In genomic region chr22:23718371-23719165, GRCh38 we compare ENCODE assay signal across 24 cellular contexts. TPM values are rescaled to one million over a fixed set of nuclear protein-coding genes. Genes with fewer than 3 reads are reported as not detected.
DNase-seq lines count a peak whose midpoint lies in the region; ATAC-seq and TF ChIP-seq lines count a peak whose summit lies in the region.
"Had no signal": no experiment of that assay in that cellular context is flagged by ENCODE, and none has a peak within 500 bp of the region (broad histone marks: within the 10 kb centered on the region; RNA-seq: fewer than 3 reads in every experiment).

No MANE protein-coding gene starts in this region.

- H3K4me3 Mint-ChIP-seq in activated naive CD8-positive, alpha-beta T cell, result peak overlapping the region; percentile 46
- no peak overlapping the region for H3K4me3 Mint-ChIP-seq in activated naive CD8-positive, alpha-beta T cell treated with anti-CD3 and anti-CD28 coated beads for 36 hours
- no peak overlapping the region for H3K4me3 Mint-ChIP-seq in HFFc6

- no peak for TF ChIP-seq CTCF in HFFc6 (IDR thresholded peaks at IDR 0.05)
- TF ChIP-seq CTCF in stomach (IDR thresholded peaks at IDR 0.05), result no peak

- H3K4me1 ChIP-seq in stomach, result peaks cover 10 to 24% (median 22%) of the 10 kb centered on the region in 4 donors

- H3K4me1 Mint-ChIP-seq in activated naive CD8-positive, alpha-beta T cell (ENCODE audit: low read depth), result peaks cover 14% of the 10 kb centered on the region
- H3K4me1 Mint-ChIP-seq in activated naive CD8-positive, alpha-beta T cell treated with anti-CD3 and anti-CD28 coated beads for 36 hours, result peaks cover 19% of the 10 kb centered on the region
- 0 out of 2 replicates have a peak, but pooled peaks cover 4% of the 10 kb centered on the region for H3K4me1 Mint-ChIP-seq in HFFc6 (ENCODE audit: low read depth)

- H3K36me3 ChIP-seq in stomach, result peaks cover 4 to 16% (median 15%) of the 10 kb centered on the region in 4 donors

- H3K9me3 Mint-ChIP-seq in activated naive CD8-positive, alpha-beta T cell (ENCODE audit: low read depth), result no peaks in the 10 kb centered on the region
- no peaks in the 10 kb centered on the region for H3K9me3 Mint-ChIP-seq in activated naive CD8-positive, alpha-beta T cell treated with anti-CD3 and anti-CD28 coated beads for 36 hours
- H3K9me3 Mint-ChIP-seq in HFFc6, result no peaks in the 10 kb centered on the region
- H3K9me3 Mint-ChIP-seq: H9 had no signal

- no peak for TF ChIP-seq EP300 in stomach (IDR thresholded peaks at IDR 0.05)

- no peak overlapping the region for H3K4me3 ChIP-seq in stomach
- H3K4me3 ChIP-seq: mucosa of descending colon had no signal

- no peak for DNase-seq in activated naive CD8-positive, alpha-beta T cell treated with anti-CD3 and anti-CD28 coated beads for 36 hours
- DNase-seq in RPMI8226 (peak; percentile 45), left colon (no peak), HFFc6 (no peak), stomach (no peak)
- DNase-seq: activated CD4-positive, alpha-beta T cell treated with anti-CD3 and anti-CD28 coated beads, Interleukin-2, amount 50 U/mL, for 1 hour; activated naive CD4-positive, alpha-beta T cell treated with anti-CD3 and anti-CD28 coated beads, Interleukin-2, amount 50 U/mL, for 16 hours; H9; KBM-7; mucosa of descending colon; NCI-H1105 treated with DMSO at 0.1 percent for 48 hours; NCI-H2107; NCI-H82; stimulated activated naive CD4-positive, alpha-beta T cell treated with Interleukin-2 at 50 U/mL for 16 hours; trophoblast cell had no signal

- intact Hi-C loops in left colon (cut with DNase I, micrococcal nuclease) (no loop called here), stomach (cut with DNase I; ENCODE audit: low total_unique reads) (no loop called here)

- H3K36me3 Mint-ChIP-seq in activated naive CD8-positive, alpha-beta T cell, result no peaks in the 10 kb centered on the region
- H3K36me3 Mint-ChIP-seq in activated naive CD8-positive, alpha-beta T cell treated with anti-CD3 and anti-CD28 coated beads for 36 hours, result peaks cover 11% of the 10 kb centered on the region
- H3K36me3 Mint-ChIP-seq in HFFc6 (ENCODE audit: low read depth), result peaks cover 7% of the 10 kb centered on the region

- whole genome bisulfite sequencing in stomach, 5 donors, result 81 to 84% (median 83%) methylated on average over 17 of the region's 17 CpGs

- no peaks in the 10 kb centered on the region for H3K27me3 Mint-ChIP-seq in activated naive CD8-positive, alpha-beta T cell
- H3K27me3 Mint-ChIP-seq in activated naive CD8-positive, alpha-beta T cell treated with anti-CD3 and anti-CD28 coated beads for 36 hours, result no peaks in the 10 kb centered on the region
- H3K27me3 Mint-ChIP-seq in HFFc6 (ENCODE audit: insufficient read depth), result peaks cover 3% of the 10 kb centered on the region

- H3K27ac Mint-ChIP-seq in activated naive CD8-positive, alpha-beta T cell, result no peak overlapping the region
- H3K27ac Mint-ChIP-seq in activated naive CD8-positive, alpha-beta T cell treated with anti-CD3 and anti-CD28 coated beads for 36 hours, result no peak overlapping the region
- H3K27ac Mint-ChIP-seq in HFFc6, result no peak overlapping the region
- H3K27ac Mint-ChIP-seq: H9 had no signal

- TF ChIP-seq POLR2A in stomach (IDR thresholded peaks at IDR 0.05), result no peak

- no peaks in the 10 kb centered on the region for H3K9me3 ChIP-seq in stomach
- H3K9me3 ChIP-seq: mucosa of descending colon had no signal

- no peak overlapping the region for H3K27ac ChIP-seq in stomach
- H3K27ac ChIP-seq: HL-60 had no signal

- H3K27me3 ChIP-seq in stomach, result no peaks in the 10 kb centered on the region

- ATAC-seq in left colon (peak; percentile 11), HG02981 (IDR thresholded peaks at IDR 0.05; ENCODE audit: unreplicated experiment) (no peak), HG02610 (IDR thresholded peaks at IDR 0.05; ENCODE audit: unreplicated experiment) (no peak)
- ATAC-seq: mucosa of descending colon, Panc1, sciatic nerve had no signal

RNA-seq across cellular contexts. Expression of gene RGL4, which starts 27.8 kb away (rescaled TPM):
- 10 to 100 TPM; 17.1 to 17.4 TPM for total RNA-seq in activated naive CD8-positive, alpha-beta T cell treated with anti-CD3 and anti-CD28 coated beads for 36 hours
- total RNA-seq in left colon (not detected), stomach (1 to 10 TPM in 2 of 5 donors, not detected in 3; 2.9 to 5.9 TPM)
- not detected for total RNA-seq in HFFc6 (2021; fragmentation: NEBNext Ultra II Directional; extraction: Animal tissue kit (Norgen Biotek cat#: 25700))
- polyA plus RNA-seq in stomach, result 1 to 10 TPM in 1 of 3 donors, under 1 TPM in 1, not detected in 1; 0.65 to 2.9 TPM
- total RNA-seq: frontal cortex, H9 had no signal
- polyA plus RNA-seq: AG04450 had no signal

RNA-seq across cellular contexts. Expression of gene ZNF70, which starts 32.3 kb away (rescaled TPM):
- total RNA-seq in activated naive CD8-positive, alpha-beta T cell treated with anti-CD3 and anti-CD28 coated beads for 36 hours, result 1 to 10 TPM; 1.9 to 2.4 TPM
- total RNA-seq in left colon, result 1 to 10 TPM; 3.7 to 3.8 TPM
- 1 to 10 TPM; 6.0 to 7.0 (median 6.4) TPM for total RNA-seq in HFFc6 (2021; fragmentation: NEBNext Ultra II Directional; extraction: Animal tissue kit (Norgen Biotek cat#: 25700))
- total RNA-seq in stomach, result 1 to 10 TPM in 4 of 5 donors, under 1 TPM in 1; 0.87 to 9.4 (median 4.5) TPM
- under 1 TPM; 0.58 to 0.68 (median 0.61) TPM for polyA plus RNA-seq in stomach

RNA-seq across cellular contexts. Expression of gene VPREB3, which starts 35.7 kb away (rescaled TPM):
- total RNA-seq in activated naive CD8-positive, alpha-beta T cell treated with anti-CD3 and anti-CD28 coated beads for 36 hours, result under 1 TPM in 1 of 2 experiments, not detected in 1; 0.48 TPM
- total RNA-seq in left colon, result 1 to 10 TPM in 1 of 2 donors, under 1 TPM in 1; 0.61 to 1.1 TPM
- total RNA-seq in HFFc6 (2021; fragmentation: NEBNext Ultra II Directional; extraction: Animal tissue kit (Norgen Biotek cat#: 25700)), result under 1 TPM in 2 of 6 experiments, not detected in 4; 0.33 to 0.57 TPM
- total RNA-seq in stomach, result not detected
- polyA plus RNA-seq in stomach, result 1 to 10 TPM; 1.1 to 8.7 (median 7.8) TPM
- total RNA-seq: frontal cortex, omental fat pad, sciatic nerve had no signal
- polyA plus RNA-seq: AG04450 had no signal

RNA-seq across cellular contexts. Expression of gene C22orf15, which starts 44.2 kb away (rescaled TPM):
- total RNA-seq in activated naive CD8-positive, alpha-beta T cell treated with anti-CD3 and anti-CD28 coated beads for 36 hours, result under 1 TPM; 0.33 to 0.74 TPM
- total RNA-seq in left colon (not detected), stomach (not detected)
- 1 to 10 TPM in 3 of 6 experiments, under 1 TPM in 3; 0.48 to 4.0 (median 1.1) TPM for total RNA-seq in HFFc6 (2021; fragmentation: NEBNext Ultra II Directional; extraction: Animal tissue kit (Norgen Biotek cat#: 25700))
- under 1 TPM in 1 of 3 donors, not detected in 2; 0.05 TPM for polyA plus RNA-seq in stomach
- total RNA-seq: frontal cortex, omental fat pad had no signal

RNA-seq across cellular contexts. Expression of gene CHCHD10, which starts 49.2 kb away (rescaled TPM):
- total RNA-seq in activated naive CD8-positive, alpha-beta T cell treated with anti-CD3 and anti-CD28 coated beads for 36 hours, result 100 to 1,000 TPM; 224 to 241 TPM
- total RNA-seq in left colon, result 100 to 1,000 TPM; 413 to 538 TPM
- 100 to 1,000 TPM in 4 of 6 experiments, 10 to 100 TPM in 2; 89.3 to 117 (median 106) TPM for total RNA-seq in HFFc6 (2021; fragmentation: NEBNext Ultra II Directional; extraction: Animal tissue kit (Norgen Biotek cat#: 25700))
- total RNA-seq in stomach, result 100 to 1,000 TPM in 1 of 5 donors, 10 to 100 TPM in 2, 1 to 10 TPM in 2; 5.8 to 589 (median 43.2) TPM
- polyA plus RNA-seq in stomach, result 100 to 1,000 TPM; 159 to 204 (median 168) TPM
